ENCODE assay signal across 1 cellular context in the genomic region with DNA sequence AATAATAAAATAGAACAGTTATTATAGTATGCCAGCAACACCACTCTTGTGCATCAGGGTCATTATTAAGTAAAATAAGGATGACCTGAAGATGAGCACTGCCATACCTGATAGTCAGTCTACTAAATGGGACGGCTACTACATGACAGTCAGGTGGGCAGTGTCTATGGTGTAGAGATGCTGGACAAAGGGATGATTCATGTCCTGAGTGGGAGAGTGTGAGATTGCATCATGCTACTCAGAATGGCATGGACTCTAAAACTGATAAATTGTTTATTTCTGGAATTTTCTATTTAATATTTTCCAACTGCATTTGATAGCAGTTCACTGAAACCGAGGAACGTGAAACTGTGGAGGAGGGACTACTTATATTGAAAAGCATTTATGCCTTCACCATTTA.
TF ChIP-seq lines count a peak whose summit lies in the region.

No MANE protein-coding gene starts in this region.

TF ChIP-seq in K562, 482 proteins besides CTCF, POLR2A, EP300 and RAD21 (continued from another document and continues in another):
- TF ChIP-seq, protein P1, sequence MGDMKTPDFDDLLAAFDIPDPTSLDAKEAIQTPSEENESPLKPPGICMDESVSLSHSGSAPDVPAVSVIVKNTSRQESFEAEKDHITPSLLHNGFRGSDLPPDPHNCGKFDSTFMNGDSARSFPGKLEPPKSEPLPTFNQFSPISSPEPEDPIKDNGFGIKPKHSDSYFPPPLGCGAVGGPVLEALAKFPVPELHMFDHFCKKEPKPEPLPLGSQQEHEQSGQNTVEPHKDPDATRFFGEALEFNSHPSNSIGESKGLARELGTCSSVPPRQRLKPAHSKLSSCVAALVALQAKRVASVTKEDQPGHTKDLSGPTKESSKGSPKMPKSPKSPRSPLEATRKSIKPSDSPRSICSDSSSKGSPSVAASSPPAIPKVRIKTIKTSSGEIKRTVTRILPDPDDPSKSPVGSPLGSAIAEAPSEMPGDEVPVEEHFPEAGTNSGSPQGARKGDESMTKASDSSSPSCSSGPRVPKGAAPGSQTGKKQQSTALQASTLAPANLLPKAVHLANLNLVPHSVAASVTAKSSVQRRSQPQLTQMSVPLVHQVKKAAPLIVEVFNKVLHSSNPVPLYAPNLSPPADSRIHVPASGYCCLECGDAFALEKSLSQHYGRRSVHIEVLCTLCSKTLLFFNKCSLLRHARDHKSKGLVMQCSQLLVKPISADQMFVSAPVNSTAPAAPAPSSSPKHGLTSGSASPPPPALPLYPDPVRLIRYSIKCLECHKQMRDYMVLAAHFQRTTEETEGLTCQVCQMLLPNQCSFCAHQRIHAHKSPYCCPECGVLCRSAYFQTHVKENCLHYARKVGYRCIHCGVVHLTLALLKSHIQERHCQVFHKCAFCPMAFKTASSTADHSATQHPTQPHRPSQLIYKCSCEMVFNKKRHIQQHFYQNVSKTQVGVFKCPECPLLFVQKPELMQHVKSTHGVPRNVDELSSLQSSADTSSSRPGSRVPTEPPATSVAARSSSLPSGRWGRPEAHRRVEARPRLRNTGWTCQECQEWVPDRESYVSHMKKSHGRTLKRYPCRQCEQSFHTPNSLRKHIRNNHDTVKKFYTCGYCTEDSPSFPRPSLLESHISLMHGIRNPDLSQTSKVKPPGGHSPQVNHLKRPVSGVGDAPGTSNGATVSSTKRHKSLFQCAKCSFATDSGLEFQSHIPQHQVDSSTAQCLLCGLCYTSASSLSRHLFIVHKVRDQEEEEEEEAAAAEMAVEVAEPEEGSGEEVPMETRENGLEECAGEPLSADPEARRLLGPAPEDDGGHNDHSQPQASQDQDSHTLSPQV (IDR thresholded peaks at IDR 0.05) = peak; percentile 21; the same call in 1 of the 2 replicates
- TF ChIP-seq NUFIP1 (IDR thresholded peaks at IDR 0.05; ENCODE audit: partially characterized antibody) = no peak
- no peak for TF ChIP-seq KHSRP (IDR thresholded peaks at IDR 0.05)
- TF ChIP-seq, protein P2, sequence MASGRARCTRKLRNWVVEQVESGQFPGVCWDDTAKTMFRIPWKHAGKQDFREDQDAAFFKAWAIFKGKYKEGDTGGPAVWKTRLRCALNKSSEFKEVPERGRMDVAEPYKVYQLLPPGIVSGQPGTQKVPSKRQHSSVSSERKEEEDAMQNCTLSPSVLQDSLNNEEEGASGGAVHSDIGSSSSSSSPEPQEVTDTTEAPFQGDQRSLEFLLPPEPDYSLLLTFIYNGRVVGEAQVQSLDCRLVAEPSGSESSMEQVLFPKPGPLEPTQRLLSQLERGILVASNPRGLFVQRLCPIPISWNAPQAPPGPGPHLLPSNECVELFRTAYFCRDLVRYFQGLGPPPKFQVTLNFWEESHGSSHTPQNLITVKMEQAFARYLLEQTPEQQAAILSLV (tag; IDR thresholded peaks at IDR 0.05) = peak; percentile 71; the same call in 1 of the 2 replicates
- TF ChIP-seq, protein P3, sequence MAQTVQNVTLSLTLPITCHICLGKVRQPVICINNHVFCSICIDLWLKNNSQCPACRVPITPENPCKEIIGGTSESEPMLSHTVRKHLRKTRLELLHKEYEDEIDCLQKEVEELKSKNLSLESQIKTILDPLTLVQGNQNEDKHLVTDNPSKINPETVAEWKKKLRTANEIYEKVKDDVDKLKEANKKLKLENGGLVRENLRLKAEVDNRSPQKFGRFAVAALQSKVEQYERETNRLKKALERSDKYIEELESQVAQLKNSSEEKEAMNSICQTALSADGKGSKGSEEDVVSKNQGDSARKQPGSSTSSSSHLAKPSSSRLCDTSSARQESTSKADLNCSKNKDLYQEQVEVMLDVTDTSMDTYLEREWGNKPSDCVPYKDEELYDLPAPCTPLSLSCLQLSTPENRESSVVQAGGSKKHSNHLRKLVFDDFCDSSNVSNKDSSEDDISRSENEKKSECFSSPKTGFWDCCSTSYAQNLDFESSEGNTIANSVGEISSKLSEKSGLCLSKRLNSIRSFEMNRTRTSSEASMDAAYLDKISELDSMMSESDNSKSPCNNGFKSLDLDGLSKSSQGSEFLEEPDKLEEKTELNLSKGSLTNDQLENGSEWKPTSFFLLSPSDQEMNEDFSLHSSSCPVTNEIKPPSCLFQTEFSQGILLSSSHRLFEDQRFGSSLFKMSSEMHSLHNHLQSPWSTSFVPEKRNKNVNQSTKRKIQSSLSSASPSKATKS (CRISPR knock-in tag; IDR thresholded peaks at IDR 0.05) = no peak
- TF ChIP-seq YY1 (IDR thresholded peaks at IDR 0.05; ENCODE audit: borderline replicate concordance in 1 of 3, control insufficient read depth in 1 of 3, extremely low read depth in 1 of 3, insufficient read depth in 3 of 3, insufficient read length in 1 of 3, insufficient replicate concordance in 2 of 3, low read depth in 1 of 3, low read length in 2 of 3) = no peak
- TF ChIP-seq, protein P4, sequence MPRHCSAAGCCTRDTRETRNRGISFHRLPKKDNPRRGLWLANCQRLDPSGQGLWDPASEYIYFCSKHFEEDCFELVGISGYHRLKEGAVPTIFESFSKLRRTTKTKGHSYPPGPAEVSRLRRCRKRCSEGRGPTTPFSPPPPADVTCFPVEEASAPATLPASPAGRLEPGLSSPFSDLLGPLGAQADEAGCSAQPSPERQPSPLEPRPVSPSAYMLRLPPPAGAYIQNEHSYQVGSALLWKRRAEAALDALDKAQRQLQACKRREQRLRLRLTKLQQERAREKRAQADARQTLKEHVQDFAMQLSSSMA (CRISPR knock-in tag; IDR thresholded peaks at IDR 0.05) = no peak
- TF ChIP-seq, protein P5, sequence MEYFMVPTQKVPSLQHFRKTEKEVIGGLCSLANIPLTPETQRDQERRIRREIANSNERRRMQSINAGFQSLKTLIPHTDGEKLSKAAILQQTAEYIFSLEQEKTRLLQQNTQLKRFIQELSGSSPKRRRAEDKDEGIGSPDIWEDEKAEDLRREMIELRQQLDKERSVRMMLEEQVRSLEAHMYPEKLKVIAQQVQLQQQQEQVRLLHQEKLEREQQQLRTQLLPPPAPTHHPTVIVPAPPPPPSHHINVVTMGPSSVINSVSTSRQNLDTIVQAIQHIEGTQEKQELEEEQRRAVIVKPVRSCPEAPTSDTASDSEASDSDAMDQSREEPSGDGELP (CRISPR knock-in tag; IDR thresholded peaks at IDR 0.05; ENCODE audit: borderline replicate concordance) = no peak
- peak; percentile 93 for TF ChIP-seq JUN (IDR thresholded peaks at IDR 0.05; ENCODE audit: borderline replicate concordance, low read depth, low read length)
- no peak for TF ChIP-seq JUN (CRISPR knock-in tag; IDR thresholded peaks at IDR 0.05; ENCODE audit: borderline replicate concordance)
- 0 out of 2 replicates have a peak, but pooled peaks have one; percentile 25 for TF ChIP-seq CREM (IDR thresholded peaks at IDR 0.05; ENCODE audit: low read depth)
- TF ChIP-seq SUPT5H (IDR thresholded peaks at IDR 0.05) = no peak
- TF ChIP-seq, protein P6, sequence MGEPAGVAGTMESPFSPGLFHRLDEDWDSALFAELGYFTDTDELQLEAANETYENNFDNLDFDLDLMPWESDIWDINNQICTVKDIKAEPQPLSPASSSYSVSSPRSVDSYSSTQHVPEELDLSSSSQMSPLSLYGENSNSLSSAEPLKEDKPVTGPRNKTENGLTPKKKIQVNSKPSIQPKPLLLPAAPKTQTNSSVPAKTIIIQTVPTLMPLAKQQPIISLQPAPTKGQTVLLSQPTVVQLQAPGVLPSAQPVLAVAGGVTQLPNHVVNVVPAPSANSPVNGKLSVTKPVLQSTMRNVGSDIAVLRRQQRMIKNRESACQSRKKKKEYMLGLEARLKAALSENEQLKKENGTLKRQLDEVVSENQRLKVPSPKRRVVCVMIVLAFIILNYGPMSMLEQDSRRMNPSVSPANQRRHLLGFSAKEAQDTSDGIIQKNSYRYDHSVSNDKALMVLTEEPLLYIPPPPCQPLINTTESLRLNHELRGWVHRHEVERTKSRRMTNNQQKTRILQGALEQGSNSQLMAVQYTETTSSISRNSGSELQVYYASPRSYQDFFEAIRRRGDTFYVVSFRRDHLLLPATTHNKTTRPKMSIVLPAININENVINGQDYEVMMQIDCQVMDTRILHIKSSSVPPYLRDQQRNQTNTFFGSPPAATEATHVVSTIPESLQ (CRISPR knock-in tag; IDR thresholded peaks at IDR 0.05) = no peak
- 0 out of 2 replicates have a peak, but pooled peaks have one; percentile 1 for TF ChIP-seq MTA1 (IDR thresholded peaks at IDR 0.05; ENCODE audit: borderline replicate concordance)
- TF ChIP-seq, protein P7, sequence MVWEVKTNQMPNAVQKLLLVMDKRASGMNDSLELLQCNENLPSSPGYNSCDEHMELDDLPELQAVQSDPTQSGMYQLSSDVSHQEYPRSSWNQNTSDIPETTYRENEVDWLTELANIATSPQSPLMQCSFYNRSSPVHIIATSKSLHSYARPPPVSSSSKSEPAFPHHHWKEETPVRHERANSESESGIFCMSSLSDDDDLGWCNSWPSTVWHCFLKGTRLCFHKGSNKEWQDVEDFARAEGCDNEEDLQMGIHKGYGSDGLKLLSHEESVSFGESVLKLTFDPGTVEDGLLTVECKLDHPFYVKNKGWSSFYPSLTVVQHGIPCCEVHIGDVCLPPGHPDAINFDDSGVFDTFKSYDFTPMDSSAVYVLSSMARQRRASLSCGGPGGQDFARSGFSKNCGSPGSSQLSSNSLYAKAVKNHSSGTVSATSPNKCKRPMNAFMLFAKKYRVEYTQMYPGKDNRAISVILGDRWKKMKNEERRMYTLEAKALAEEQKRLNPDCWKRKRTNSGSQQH (CRISPR knock-in tag; IDR thresholded peaks at IDR 0.05) = no peak
- no peak for TF ChIP-seq NCOR1 (IDR thresholded peaks at IDR 0.05)
- no peak for TF ChIP-seq ZKSCAN3 (CRISPR knock-in tag; IDR thresholded peaks at IDR 0.05)
- no peak for TF ChIP-seq BDP1 (IDR thresholded peaks at IDR 0.05; ENCODE audit: insufficient read depth, insufficient read length)
- TF ChIP-seq, protein P8, sequence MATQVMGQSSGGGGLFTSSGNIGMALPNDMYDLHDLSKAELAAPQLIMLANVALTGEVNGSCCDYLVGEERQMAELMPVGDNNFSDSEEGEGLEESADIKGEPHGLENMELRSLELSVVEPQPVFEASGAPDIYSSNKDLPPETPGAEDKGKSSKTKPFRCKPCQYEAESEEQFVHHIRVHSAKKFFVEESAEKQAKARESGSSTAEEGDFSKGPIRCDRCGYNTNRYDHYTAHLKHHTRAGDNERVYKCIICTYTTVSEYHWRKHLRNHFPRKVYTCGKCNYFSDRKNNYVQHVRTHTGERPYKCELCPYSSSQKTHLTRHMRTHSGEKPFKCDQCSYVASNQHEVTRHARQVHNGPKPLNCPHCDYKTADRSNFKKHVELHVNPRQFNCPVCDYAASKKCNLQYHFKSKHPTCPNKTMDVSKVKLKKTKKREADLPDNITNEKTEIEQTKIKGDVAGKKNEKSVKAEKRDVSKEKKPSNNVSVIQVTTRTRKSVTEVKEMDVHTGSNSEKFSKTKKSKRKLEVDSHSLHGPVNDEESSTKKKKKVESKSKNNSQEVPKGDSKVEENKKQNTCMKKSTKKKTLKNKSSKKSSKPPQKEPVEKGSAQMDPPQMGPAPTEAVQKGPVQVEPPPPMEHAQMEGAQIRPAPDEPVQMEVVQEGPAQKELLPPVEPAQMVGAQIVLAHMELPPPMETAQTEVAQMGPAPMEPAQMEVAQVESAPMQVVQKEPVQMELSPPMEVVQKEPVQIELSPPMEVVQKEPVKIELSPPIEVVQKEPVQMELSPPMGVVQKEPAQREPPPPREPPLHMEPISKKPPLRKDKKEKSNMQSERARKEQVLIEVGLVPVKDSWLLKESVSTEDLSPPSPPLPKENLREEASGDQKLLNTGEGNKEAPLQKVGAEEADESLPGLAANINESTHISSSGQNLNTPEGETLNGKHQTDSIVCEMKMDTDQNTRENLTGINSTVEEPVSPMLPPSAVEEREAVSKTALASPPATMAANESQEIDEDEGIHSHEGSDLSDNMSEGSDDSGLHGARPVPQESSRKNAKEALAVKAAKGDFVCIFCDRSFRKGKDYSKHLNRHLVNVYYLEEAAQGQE (CRISPR knock-in tag; IDR thresholded peaks at IDR 0.05; ENCODE audit: low read depth) = no peak
- TF ChIP-seq NCOA1 (IDR thresholded peaks at IDR 0.05; ENCODE audit: low read depth) = no peak
- no peak for TF ChIP-seq RNF2 (IDR thresholded peaks at IDR 0.05)
- TF ChIP-seq ZNF77 (CRISPR knock-in tag; IDR thresholded peaks at IDR 0.05) = no peak
- TF ChIP-seq ZNF830 (CRISPR knock-in tag; IDR thresholded peaks at IDR 0.05) = no peak
- TF ChIP-seq NR2F6 (CRISPR knock-in tag; IDR thresholded peaks at IDR 0.05) = no peak
- TF ChIP-seq TAL1 (IDR thresholded peaks at IDR 0.05) = no peak
- peak; percentile 34 for TF ChIP-seq SMARCE1 (IDR thresholded peaks at IDR 0.05)
- TF ChIP-seq, protein P9, sequence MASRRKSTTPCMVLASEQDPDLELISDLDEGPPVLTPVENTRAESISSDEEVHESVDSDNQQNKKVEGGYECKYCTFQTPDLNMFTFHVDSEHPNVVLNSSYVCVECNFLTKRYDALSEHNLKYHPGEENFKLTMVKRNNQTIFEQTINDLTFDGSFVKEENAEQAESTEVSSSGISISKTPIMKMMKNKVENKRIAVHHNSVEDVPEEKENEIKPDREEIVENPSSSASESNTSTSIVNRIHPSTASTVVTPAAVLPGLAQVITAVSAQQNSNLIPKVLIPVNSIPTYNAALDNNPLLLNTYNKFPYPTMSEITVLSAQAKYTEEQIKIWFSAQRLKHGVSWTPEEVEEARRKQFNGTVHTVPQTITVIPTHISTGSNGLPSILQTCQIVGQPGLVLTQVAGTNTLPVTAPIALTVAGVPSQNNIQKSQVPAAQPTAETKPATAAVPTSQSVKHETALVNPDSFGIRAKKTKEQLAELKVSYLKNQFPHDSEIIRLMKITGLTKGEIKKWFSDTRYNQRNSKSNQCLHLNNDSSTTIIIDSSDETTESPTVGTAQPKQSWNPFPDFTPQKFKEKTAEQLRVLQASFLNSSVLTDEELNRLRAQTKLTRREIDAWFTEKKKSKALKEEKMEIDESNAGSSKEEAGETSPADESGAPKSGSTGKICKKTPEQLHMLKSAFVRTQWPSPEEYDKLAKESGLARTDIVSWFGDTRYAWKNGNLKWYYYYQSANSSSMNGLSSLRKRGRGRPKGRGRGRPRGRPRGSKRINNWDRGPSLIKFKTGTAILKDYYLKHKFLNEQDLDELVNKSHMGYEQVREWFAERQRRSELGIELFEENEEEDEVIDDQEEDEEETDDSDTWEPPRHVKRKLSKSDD (conservative IDR thresholded peaks at IDR 0.05; ENCODE audit: low read length) = no peak
- TF ChIP-seq SMAD3 (CRISPR knock-in tag; conservative IDR thresholded peaks at IDR 0.05) = no peak
- no peak for TF ChIP-seq RBM22 (IDR thresholded peaks at IDR 0.05; ENCODE audit: low read depth, low read length, poor library complexity, severe bottlenecking)
- no peak for TF ChIP-seq STAT5B (CRISPR knock-in tag; IDR thresholded peaks at IDR 0.05)
- TF ChIP-seq SREBF2 (CRISPR knock-in tag; IDR thresholded peaks at IDR 0.05) = no peak
- TF ChIP-seq ZNF121 (CRISPR knock-in tag; conservative IDR thresholded peaks at IDR 0.05) = no peak
- no peak for TF ChIP-seq RAD51 (IDR thresholded peaks at IDR 0.05; ENCODE audit: borderline replicate concordance, low read depth)
- TF ChIP-seq ZNF785 (CRISPR knock-in tag; IDR thresholded peaks at IDR 0.05) = no peak
- no peak for TF ChIP-seq MYBL2 (IDR thresholded peaks at IDR 0.05; ENCODE audit: low read depth)
- TF ChIP-seq MYBL2 (CRISPR knock-in tag; IDR thresholded peaks at IDR 0.05; ENCODE audit: borderline replicate concordance) = no peak
- TF ChIP-seq PHB (CRISPR knock-in tag; IDR thresholded peaks at IDR 0.05) = no peak
- TF ChIP-seq SRSF7 (optimal IDR thresholded peaks at IDR 0.05; ENCODE audit: low read depth, low read length) = no peak
- no peak for TF ChIP-seq FOXK2 (conservative IDR thresholded peaks at IDR 0.05 in 1 of 2, IDR thresholded peaks at IDR 0.05 in 1 of 2; ENCODE audit: low read depth in 2 of 2)
